In genomic region chrX:129933700-129934099, GRCh38 we compare ENCODE assay signal across 13 cellular contexts. TPM values are rescaled to one million over a fixed set of nuclear protein-coding genes. Genes with fewer than 3 reads are reported as not detected.
DNase-seq lines count a peak whose midpoint lies in the region; ATAC-seq, FAIRE-seq and TF ChIP-seq lines count a peak whose summit lies in the region.
"Had no signal": no experiment of that assay in that cellular context is flagged by ENCODE, and none has a peak within 500 bp of the region (broad histone marks: within the 10 kb centered on the region; RNA-seq: fewer than 3 reads in every experiment).

No MANE protein-coding gene starts in this region.

- TF ChIP-seq POLR2A in GM12891 (IDR thresholded peaks at IDR 0.05; ENCODE audit: low read depth, low read length), result no peak

- H3K27me3 Mint-ChIP-seq in CD4-positive, alpha-beta T cell, result no peaks in the 10 kb centered on the region
- peaks cover 6% of the 10 kb centered on the region for H3K27me3 Mint-ChIP-seq in activated naive CD8-positive, alpha-beta T cell treated with anti-CD3 and anti-CD28 coated beads, Interleukin-2, amount 50 U/mL, for 24 hours
- no peaks in the 10 kb centered on the region for H3K27me3 Mint-ChIP-seq in naive thymus-derived CD8-positive, alpha-beta T cell

- no peak overlapping the region for H3K4me3 ChIP-seq in ascending aorta

- no peaks in the 10 kb centered on the region for H3K9me3 ChIP-seq in CD4-positive, alpha-beta T cell (ENCODE audit: control insufficient read depth, low read length)
- no peaks in the 10 kb centered on the region for H3K9me3 ChIP-seq in ascending aorta
- H3K9me3 ChIP-seq: HAP-1, SJSA1, suprapubic skin had no signal

- H3K27me3 ChIP-seq in CD4-positive, alpha-beta T cell (ENCODE audit: control insufficient read depth, insufficient read depth, low read length), result no peaks in the 10 kb centered on the region
- no peaks in the 10 kb centered on the region for H3K27me3 ChIP-seq in ascending aorta
- H3K27me3 ChIP-seq: SJSA1, suprapubic skin had no signal

- peak; percentile 50 for FAIRE-seq in GM12891 (lab: Jason Lieb, UNC)

- no peaks in the 10 kb centered on the region for H3K4me1 ChIP-seq in ascending aorta
- H3K4me1 ChIP-seq: suprapubic skin had no signal

- intact Hi-C loops in CD4-positive, alpha-beta T cell (cut with DNase I, micrococcal nuclease), result loop anchor here in 1 of 2 experiments (2.0 kb wide), 1 partner anchor 19 kb away; no protein-coding TSS in a partner anchor
- intact Hi-C loops in ascending aorta (cut with DNase I), result loop anchor here (2.0 to 5.0 kb wide), 2 partner anchors 19 to 239 kb away; partner anchors contain the start of gene RAB33A

- no peak for DNase-seq in CD4-positive, alpha-beta T cell
- DNase-seq in GM12891 (ENCODE audit: insufficient read length, low spot score), result no peak
- no peak for DNase-seq in activated naive CD8-positive, alpha-beta T cell treated with anti-CD3 and anti-CD28 coated beads, Interleukin-2, amount 50 U/mL, for 24 hours
- DNase-seq in naive thymus-derived CD8-positive, alpha-beta T cell, result no peak
- no peak for DNase-seq in ascending aorta (ENCODE audit: low spot score in 2 of 2)
- DNase-seq: activated effector memory CD4-positive, alpha-beta T cell treated with Interleukin-2 at 50 U/mL for 16 hours had no signal

- ATAC-seq in CD4-positive, alpha-beta T cell (ENCODE audit: poor library complexity), result no peak
- ATAC-seq in activated naive CD8-positive, alpha-beta T cell treated with anti-CD3 and anti-CD28 coated beads, Interleukin-2, amount 50 U/mL, for 24 hours, result no peak
- no peak for ATAC-seq in naive thymus-derived CD8-positive, alpha-beta T cell
- no peak for ATAC-seq in HG02885 (IDR thresholded peaks at IDR 0.05; ENCODE audit: poor library complexity, unreplicated experiment)
- no peak for ATAC-seq in HG03039 (IDR thresholded peaks at IDR 0.05; ENCODE audit: unreplicated experiment)
- ATAC-seq in HG02798 (IDR thresholded peaks at IDR 0.05; ENCODE audit: poor library complexity, unreplicated experiment), result no peak

- H3K27ac ChIP-seq in CD4-positive, alpha-beta T cell (ENCODE audit: low read depth, low read length), result no peak overlapping the region
- H3K27ac ChIP-seq in ascending aorta, result no peak overlapping the region
- H3K27ac ChIP-seq: C4-2B, SJSA1, suprapubic skin had no signal

- peak overlapping the region; percentile 47 for H3K27ac Mint-ChIP-seq in CD4-positive, alpha-beta T cell
- no peak overlapping the region for H3K27ac Mint-ChIP-seq in activated naive CD8-positive, alpha-beta T cell treated with anti-CD3 and anti-CD28 coated beads, Interleukin-2, amount 50 U/mL, for 24 hours
- peak overlapping the region in 6 of 10 donors; percentile 9 to 85 (median 52) for H3K27ac Mint-ChIP-seq in naive thymus-derived CD8-positive, alpha-beta T cell

- no peak for TF ChIP-seq CTCF in CD4-positive, alpha-beta T cell (IDR thresholded peaks at IDR 0.05)
- TF ChIP-seq CTCF in ascending aorta (IDR thresholded peaks at IDR 0.05), result no peak

- H3K4me1 Mint-ChIP-seq in CD4-positive, alpha-beta T cell (ENCODE audit: low read depth), result peaks cover 22% of the 10 kb centered on the region
- H3K4me1 Mint-ChIP-seq in activated naive CD8-positive, alpha-beta T cell treated with anti-CD3 and anti-CD28 coated beads, Interleukin-2, amount 50 U/mL, for 24 hours, result peaks cover 7% of the 10 kb centered on the region
- H3K4me1 Mint-ChIP-seq in naive thymus-derived CD8-positive, alpha-beta T cell, result peaks cover 13 to 23% (median 15%) of the 10 kb centered on the region in 4 donors

- CTCF ChIA-PET in CD4-positive, alpha-beta T cell (lab: Charles Lee), result interaction anchor here (0.7 to 1.5 kb wide), 2 partner anchors 8 to 15 kb away, joined by 3 to 5 read pairs; no protein-coding TSS in a partner anchor

- H3K4me3 Mint-ChIP-seq in CD4-positive, alpha-beta T cell, result peak overlapping the region; percentile 86
- peak overlapping the region; percentile 15 for H3K4me3 Mint-ChIP-seq in activated naive CD8-positive, alpha-beta T cell treated with anti-CD3 and anti-CD28 coated beads, Interleukin-2, amount 50 U/mL, for 24 hours
- H3K4me3 Mint-ChIP-seq in naive thymus-derived CD8-positive, alpha-beta T cell, result peak overlapping the region; percentile 36 to 77 (median 64)

- no peaks in the 10 kb centered on the region for H3K9me3 Mint-ChIP-seq in CD4-positive, alpha-beta T cell
- no peaks in the 10 kb centered on the region for H3K9me3 Mint-ChIP-seq in activated naive CD8-positive, alpha-beta T cell treated with anti-CD3 and anti-CD28 coated beads, Interleukin-2, amount 50 U/mL, for 24 hours
- H3K9me3 Mint-ChIP-seq in naive thymus-derived CD8-positive, alpha-beta T cell, result no peaks in the 10 kb centered on the region

- POLR2A ChIA-PET in CD4-positive, alpha-beta T cell (lab: Charles Lee), result no interaction called here
- POLR2A ChIA-PET in naive thymus-derived CD8-positive, alpha-beta T cell (lab: Charles Lee), result interaction anchor here (0.6 kb wide), 1 partner anchor 17 kb away, joined by 9 read pairs; no protein-coding TSS in a partner anchor

- H3K36me3 ChIP-seq in ascending aorta, result no peaks in the 10 kb centered on the region
- H3K36me3 ChIP-seq: SJSA1, suprapubic skin had no signal

- H3K36me3 Mint-ChIP-seq in CD4-positive, alpha-beta T cell (ENCODE audit: low read depth), result peaks cover 7% of the 10 kb centered on the region
- peaks cover 7% of the 10 kb centered on the region for H3K36me3 Mint-ChIP-seq in activated naive CD8-positive, alpha-beta T cell treated with anti-CD3 and anti-CD28 coated beads, Interleukin-2, amount 50 U/mL, for 24 hours (ENCODE audit: low read depth)
- H3K36me3 Mint-ChIP-seq in naive thymus-derived CD8-positive, alpha-beta T cell, result no peaks in the 10 kb centered on the region

TF ChIP-seq in GM12891, 5 proteins besides CTCF, POLR2A, EP300 and RAD21:
- TF ChIP-seq POLR2AphosphoS5 (IDR thresholded peaks at IDR 0.05; ENCODE audit: low read depth, low read length) (no peak), TAF1 (IDR thresholded peaks at IDR 0.05; ENCODE audit: low read depth, low read length) (no peak), POU2F2 (IDR thresholded peaks at IDR 0.05; ENCODE audit: low read depth, low read length) (no peak)

RNA-seq across cellular contexts. Expression of gene UTP14A, which starts 27.7 kb away (rescaled TPM):
- total RNA-seq in CD4-positive, alpha-beta T cell, result 1 to 10 TPM; 8.8 to 9.8 TPM
- polyA plus RNA-seq in GM12891 (2012; ENCODE audit: low read depth, missing spikeins), result 22.1 TPM
- 10 to 100 TPM; 20.6 to 22.1 TPM for total RNA-seq in naive thymus-derived CD8-positive, alpha-beta T cell
- polyA plus RNA-seq in naive thymus-derived CD8-positive, alpha-beta T cell, result 10 to 100 TPM in 1 of 3 donors, 1 to 10 TPM in 2; 7.3 to 17.0 (median 7.4) TPM
- 1.1 TPM for total RNA-seq in ascending aorta

RNA-seq across cellular contexts. Expression of gene BCORL1, which starts 48.7 kb away (rescaled TPM):
- total RNA-seq in CD4-positive, alpha-beta T cell, result 1 to 10 TPM; 3.4 to 3.5 TPM
- 1.8 TPM for polyA plus RNA-seq in GM12891 (2012; ENCODE audit: low read depth, missing spikeins)
- total RNA-seq in naive thymus-derived CD8-positive, alpha-beta T cell, result 1 to 10 TPM; 8.3 to 9.6 TPM
- polyA plus RNA-seq in naive thymus-derived CD8-positive, alpha-beta T cell, result 1 to 10 TPM; 1.0 to 1.8 (median 1.1) TPM
- total RNA-seq in ascending aorta, result 10.3 TPM

Comparison
In these comparisons a context has a peak if more than half of its experiments do, and no peak if none do; other contexts are left out.
1. H3K4me3 Mint-ChIP-seq: peak in every context shown above with its lines; median percentile 86 in CD4-positive, alpha-beta T cell; 64 in naive thymus-derived CD8-positive, alpha-beta T cell; 15 in activated naive CD8-positive, alpha-beta T cell treated with anti-CD3 and anti-CD28 coated beads, Interleukin-2, amount 50 U/mL, for 24 hours.